ENCODE assay signal across 25 cellular contexts in the genomic region with DNA sequence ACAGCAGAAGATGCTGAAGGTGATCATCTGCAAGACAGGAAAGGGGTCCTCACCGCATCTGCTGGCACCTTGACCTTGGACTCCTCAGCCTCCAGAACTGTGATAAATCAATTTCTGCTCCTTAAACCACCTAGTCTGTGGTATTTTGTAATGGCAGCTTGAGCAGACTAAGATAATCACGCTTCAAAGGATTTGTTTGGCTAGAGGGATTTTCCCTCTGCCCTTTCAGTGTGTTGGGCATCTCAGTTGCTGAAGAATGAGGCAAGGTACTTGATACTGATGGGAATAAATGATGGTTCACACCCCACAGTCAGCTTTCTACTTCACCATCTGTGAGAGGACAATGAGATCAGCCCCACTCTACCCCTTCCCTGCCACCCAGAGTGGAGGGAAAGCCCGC.
"Had no signal": no experiment of that assay in that cellular context is flagged by ENCODE, and none has a peak within 500 bp of the region (broad histone marks: within the 10 kb centered on the region; RNA-seq: fewer than 3 reads in every experiment).

No MANE protein-coding gene starts in this region.

- H3K27me3 Mint-ChIP-seq: dendritic cell treated with granulocyte-macrophage colony-stimulating factor and Interleukin-4, amounts not matched to agents 40 ng/mL and 50 ng/mL, for 4 days had no signal

- H3K4me3 ChIP-seq: colonic mucosa, coronary artery, dorsolateral prefrontal cortex, esophagus muscularis mucosa, esophagus squamous epithelium, gastrocnemius medialis, gastroesophageal sphincter, heart left ventricle, heart right ventricle had no signal

- H3K27ac ChIP-seq: colonic mucosa, coronary artery, dorsolateral prefrontal cortex, epithelial cell of prostate, esophagus muscularis mucosa, esophagus squamous epithelium, foreskin keratinocyte, gastrocnemius medialis, gastroesophageal sphincter, heart left ventricle, heart right ventricle had no signal

- ATAC-seq: effector memory CD8-positive, alpha-beta T cell; esophagus mucosa; foreskin keratinocyte; gastrocnemius medialis; gastroesophageal sphincter; heart left ventricle; heart right ventricle had no signal

- H3K4me1 ChIP-seq: colonic mucosa, esophagus muscularis mucosa, esophagus squamous epithelium, foreskin keratinocyte, gastrocnemius medialis, gastroesophageal sphincter, heart left ventricle, heart right ventricle had no signal

- H3K4me3 Mint-ChIP-seq: dendritic cell treated with granulocyte-macrophage colony-stimulating factor and Interleukin-4, amounts not matched to agents 40 ng/mL and 50 ng/mL, for 4 days; effector memory CD8-positive, alpha-beta T cell; endodermal cell had no signal

- DNase-seq: colonic mucosa; cortex of kidney; dermis blood vessel endothelial cell; dorsolateral prefrontal cortex; effector CD4-positive, alpha-beta T cell; effector CD8-positive, alpha-beta T cell; effector memory CD4-positive, alpha-beta T cell; effector memory CD8-positive, alpha-beta T cell; endodermal cell; erythroblast; esophagus squamous epithelium; foreskin fibroblast; foreskin keratinocyte; foreskin melanocyte; gastrocnemius medialis; glutamatergic neuron; head of caudate nucleus; heart left ventricle; heart right ventricle had no signal

- H3K36me3 ChIP-seq: colonic mucosa, esophagus muscularis mucosa, esophagus squamous epithelium, gastrocnemius medialis, gastroesophageal sphincter, heart left ventricle, heart right ventricle had no signal

- H3K9me3 Mint-ChIP-seq: effector memory CD8-positive, alpha-beta T cell; endodermal cell had no signal

- H3K27ac Mint-ChIP-seq: dendritic cell treated with granulocyte-macrophage colony-stimulating factor and Interleukin-4, amounts not matched to agents 40 ng/mL and 50 ng/mL, for 4 days; endodermal cell had no signal

- H3K9me3 ChIP-seq: colonic mucosa, esophagus muscularis mucosa, esophagus squamous epithelium, gastrocnemius medialis, gastroesophageal sphincter, heart left ventricle, heart right ventricle had no signal

- H3K4me1 Mint-ChIP-seq: endodermal cell had no signal

- H3K27me3 ChIP-seq: colonic mucosa, dorsolateral prefrontal cortex, esophagus muscularis mucosa, esophagus squamous epithelium, foreskin keratinocyte, gastrocnemius medialis, gastroesophageal sphincter, heart left ventricle had no signal
